In the genomic region with DNA sequence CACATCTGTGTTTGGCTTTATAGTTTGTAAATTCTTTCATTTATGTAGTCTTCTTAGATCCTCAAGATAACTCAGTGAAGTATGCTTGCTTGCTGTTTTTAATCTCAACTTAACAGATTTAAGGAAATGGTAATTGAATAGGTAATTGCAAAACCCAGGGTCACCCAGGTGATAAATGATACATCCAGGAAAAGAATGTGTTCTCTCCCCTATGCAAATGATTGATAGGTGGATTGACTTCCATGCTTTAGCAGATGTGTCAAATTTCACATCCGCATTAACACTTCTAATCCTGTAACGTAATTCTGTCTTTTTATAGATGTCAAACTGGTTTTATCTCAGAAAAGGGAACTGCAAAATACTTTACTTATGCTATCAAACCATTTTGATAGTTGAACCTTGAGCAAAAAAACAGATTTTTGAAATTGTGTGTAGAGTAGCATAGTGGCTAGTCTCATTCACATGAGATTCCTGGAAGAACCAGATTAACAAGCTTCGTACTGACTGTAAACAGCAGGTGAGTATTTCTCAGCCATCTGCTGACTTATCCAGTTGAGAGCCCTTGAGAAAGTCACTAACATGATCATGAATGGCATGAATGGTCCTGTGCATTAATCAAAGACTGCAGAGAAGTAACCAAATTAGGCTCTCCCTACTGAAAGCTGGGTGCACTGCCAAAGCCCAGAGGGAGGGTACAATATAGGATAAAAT, we compare ENCODE assay signal across 12 cellular contexts.
DNase-seq lines count a peak whose midpoint lies in the region; ATAC-seq and TF ChIP-seq lines count a peak whose summit lies in the region.
"Had no signal": no experiment of that assay in that cellular context is flagged by ENCODE, and none has a peak within 500 bp of the region (broad histone marks: within the 10 kb centered on the region; RNA-seq: fewer than 3 reads in every experiment).

No MANE protein-coding gene starts in this region.

- H3K27me3 ChIP-seq in WERI-Rb-1 (ENCODE audit: insufficient read depth, low read depth, severe bottlenecking) (no peaks in the 10 kb centered on the region), upper lobe of right lung (no peaks in the 10 kb centered on the region), Caco-2 (replicated peaks; ENCODE audit: control insufficient read depth, insufficient read depth, low read length) (no peaks in the 10 kb centered on the region)
- no peaks in the 10 kb centered on the region for H3K27me3 ChIP-seq in CD4-positive, alpha-beta T cell (ENCODE audit: control insufficient read depth, insufficient read depth, low read length)

- no TSS peak for BruUV-seq in Caco-2 (replicated peaks; lab: Mats Ljungman, UMichigan)

- no peaks in the 10 kb centered on the region for H3K36me3 Mint-ChIP-seq in Caco-2 (ENCODE audit: insufficient read depth, unreplicated experiment)
- no peaks in the 10 kb centered on the region for H3K36me3 Mint-ChIP-seq in CD4-positive, alpha-beta T cell (ENCODE audit: low read depth)
- H3K36me3 Mint-ChIP-seq: CD4-positive, CD25-positive, alpha-beta regulatory T cell had no signal

- CTCF ChIA-PET in Caco-2 (lab: Charles Lee): no interaction called here
- CTCF ChIA-PET in CD4-positive, alpha-beta T cell (lab: Charles Lee): no interaction called here

- H3K27me3 Mint-ChIP-seq in Caco-2 (ENCODE audit: insufficient read depth, unreplicated experiment): no peaks in the 10 kb centered on the region
- H3K27me3 Mint-ChIP-seq in CD4-positive, alpha-beta T cell: peaks cover 16% of the 10 kb centered on the region

- intact Hi-C loops in upper lobe of right lung (cut with DNase I) (no loop called here), Caco-2 (cut with micrococcal nuclease; ENCODE audit: unreplicated experiment) (no loop called here)
- intact Hi-C loops in CD4-positive, alpha-beta T cell (cut with DNase I, micrococcal nuclease): no loop called here

- H3K27ac Mint-ChIP-seq in Caco-2 (ENCODE audit: unreplicated experiment): no peak overlapping the region
- no peak overlapping the region for H3K27ac Mint-ChIP-seq in CD4-positive, alpha-beta T cell
- H3K27ac Mint-ChIP-seq: CD4-positive, CD25-positive, alpha-beta regulatory T cell; HFFc6; stimulated activated naive CD8-positive, alpha-beta T cell treated with anti-CD3 and anti-CD28 coated beads, Interleukin-15, Interleukin-2, amounts not matched to agents 100 ng/mL and 50 ng/mL, for 24 hours had no signal

- H3K36me3 ChIP-seq in WERI-Rb-1 (no peaks in the 10 kb centered on the region), upper lobe of right lung (no peaks in the 10 kb centered on the region), Caco-2 (ENCODE audit: control insufficient read depth, insufficient read depth, low read length) (no peaks in the 10 kb centered on the region)

- TF ChIP-seq CTCF in WERI-Rb-1 (IDR thresholded peaks at IDR 0.05; ENCODE audit: low read depth, low read length) (no peak), upper lobe of right lung (IDR thresholded peaks at IDR 0.05) (no peak), Caco-2 (IDR thresholded peaks at IDR 0.05; ENCODE audit: insufficient read depth in 1 of 2, low read depth in 1 of 2, low read length in 1 of 2, severe bottlenecking in 1 of 2, unreplicated experiment in 1 of 2) (no peak)
- TF ChIP-seq CTCF in CD4-positive, alpha-beta T cell (IDR thresholded peaks at IDR 0.05): no peak

- POLR2A ChIA-PET in Caco-2 (lab: Charles Lee): no interaction called here
- POLR2A ChIA-PET in CD4-positive, alpha-beta T cell (lab: Charles Lee): no interaction called here

- DNase-seq in NCI-H2196 (lab: John Stamatoyannopoulos, UW; ENCODE audit: unreplicated experiment): peak; percentile 76
- DNase-seq in NCI-H2196 treated with DMSO at 0.1 percent for 48 hours (lab: John Stamatoyannopoulos, UW; ENCODE audit: unreplicated experiment): no peak
- DNase-seq in NCI-H2171 treated with DMSO at 0.1 percent for 48 hours (lab: John Stamatoyannopoulos, UW): peak; percentile 83
- peak; percentile 38 for DNase-seq in WERI-Rb-1
- DNase-seq in upper lobe of right lung: no peak
- DNase-seq in hippocampal formation (lab: John Stamatoyannopoulos, UW): no peak
- no peak for DNase-seq in Caco-2
- DNase-seq in CD4-positive, alpha-beta T cell: no peak
- DNase-seq: CD4-positive, CD25-positive, alpha-beta regulatory T cell; HFFc6 had no signal

- H3K4me1 ChIP-seq in upper lobe of right lung (peaks cover 3% of the 10 kb centered on the region), Caco-2 (peaks cover 6% of the 10 kb centered on the region; the same call in 1 of the 2 replicates)

- peak overlapping the region; percentile 43; the same call in 1 of the 2 replicates for H3K27ac ChIP-seq in WERI-Rb-1
- no peak overlapping the region for H3K27ac ChIP-seq in upper lobe of right lung
- no peak overlapping the region for H3K27ac ChIP-seq in CD4-positive, alpha-beta T cell (ENCODE audit: low read depth, low read length)
- H3K27ac ChIP-seq: HL-60 had no signal

- ATAC-seq in upper lobe of right lung: peak; percentile 68
- ATAC-seq in CD4-positive, alpha-beta T cell (ENCODE audit: poor library complexity): no peak

- peaks cover 6% of the 10 kb centered on the region for H3K4me1 Mint-ChIP-seq in Caco-2 (ENCODE audit: low read depth, unreplicated experiment)
- no peaks in the 10 kb centered on the region for H3K4me1 Mint-ChIP-seq in CD4-positive, alpha-beta T cell (ENCODE audit: low read depth)
- H3K4me1 Mint-ChIP-seq: CD4-positive, CD25-positive, alpha-beta regulatory T cell had no signal

- H3K9me3 ChIP-seq in WERI-Rb-1 (ENCODE audit: severe bottlenecking) (no peaks in the 10 kb centered on the region), upper lobe of right lung (no peaks in the 10 kb centered on the region), Caco-2 (no peaks in the 10 kb centered on the region)
- H3K9me3 ChIP-seq in CD4-positive, alpha-beta T cell (ENCODE audit: control insufficient read depth, low read length): no peaks in the 10 kb centered on the region

- H3K4me3 ChIP-seq in WERI-Rb-1 (ENCODE audit: low read depth, low read length) (no peak overlapping the region), upper lobe of right lung (no peak overlapping the region), Caco-2 (ENCODE audit: low read depth, low read length) (no peak overlapping the region)

- H3K4me3 Mint-ChIP-seq in Caco-2 (ENCODE audit: unreplicated experiment): no peak overlapping the region
- no peak overlapping the region for H3K4me3 Mint-ChIP-seq in CD4-positive, alpha-beta T cell
- H3K4me3 Mint-ChIP-seq: CD4-positive, CD25-positive, alpha-beta regulatory T cell; HFFc6; stimulated activated naive CD8-positive, alpha-beta T cell treated with anti-CD3 and anti-CD28 coated beads, Interleukin-15, Interleukin-2, amounts not matched to agents 100 ng/mL and 50 ng/mL, for 24 hours had no signal

- H3K9me3 Mint-ChIP-seq in Caco-2 (ENCODE audit: unreplicated experiment): no peaks in the 10 kb centered on the region
- no peaks in the 10 kb centered on the region for H3K9me3 Mint-ChIP-seq in CD4-positive, alpha-beta T cell
- H3K9me3 Mint-ChIP-seq: HFFc6; stimulated activated naive CD8-positive, alpha-beta T cell treated with anti-CD3 and anti-CD28 coated beads, Interleukin-15, Interleukin-2, amounts not matched to agents 100 ng/mL and 50 ng/mL, for 24 hours had no signal

Comparison
In these comparisons a context has a peak if more than half of its experiments do, and no peak if none do; other contexts are left out.
1. DNase-seq: peak in NCI-H2196 (single experiment), NCI-H2171 treated with DMSO at 0.1 percent for 48 hours (single experiment) and WERI-Rb-1 (single experiment); none in NCI-H2196 treated with DMSO at 0.1 percent for 48 hours (single experiment), upper lobe of right lung (single experiment), hippocampal formation (0 of 2), Caco-2 (0 of 2) and CD4-positive, alpha-beta T cell (0 of 10).